In genomic region chr1:23732363-23733224, GRCh38 we compare ENCODE assay signal across 17 cellular contexts. TPM values are rescaled to one million over a fixed set of nuclear protein-coding genes. Genes with fewer than 3 reads are reported as not detected.
DNase-seq lines count a peak whose midpoint lies in the region; TF ChIP-seq lines count a peak whose summit lies in the region.
"Had no signal": no experiment of that assay in that cellular context is flagged by ENCODE, and none has a peak within 500 bp of the region (broad histone marks: within the 10 kb centered on the region; RNA-seq: fewer than 3 reads in every experiment).

No MANE protein-coding gene starts in this region.

- H3K36me3 ChIP-seq in adipocyte (ENCODE audit: control insufficient read depth, insufficient read depth, low read length, severe bottlenecking) (peaks cover 2% of the 10 kb centered on the region), testis (ENCODE audit: low read depth, missing control alignments) (no peaks in the 10 kb centered on the region), OCI-LY7 (ENCODE audit: insufficient read depth, low read length) (no peaks in the 10 kb centered on the region)

- no peak overlapping the region for H2AFZ ChIP-seq in OCI-LY7 (ENCODE audit: low read length)

- CTCF ChIA-PET in OCI-LY7 (lab: Charles Lee; ENCODE audit: unreplicated experiment), result no interaction called here

- BruUV-seq in OCI-LY7 (replicated peaks; lab: Mats Ljungman, UMichigan), result no TSS peak

- no peaks in the 10 kb centered on the region for H3K27me3 ChIP-seq in adipocyte (replicated peaks; ENCODE audit: control insufficient read depth, insufficient read depth, low read length)
- H3K27me3 ChIP-seq in testis, result no peaks in the 10 kb centered on the region

- H3K27ac ChIP-seq in testis (no peak overlapping the region), OCI-LY7 (ENCODE audit: low read depth, low read length, poor library complexity, severe bottlenecking) (no peak overlapping the region)
- H3K27ac ChIP-seq: VCaP had no signal

- TF ChIP-seq CTCF in AG10803 (conservative IDR thresholded peaks at IDR 0.05; ENCODE audit: low read length) (no peak), testis (IDR thresholded peaks at IDR 0.05) (no peak), OCI-LY7 (conservative IDR thresholded peaks at IDR 0.05; ENCODE audit: low read length) (no peak)

- H3K4me3 ChIP-seq in AG10803 (ENCODE audit: low read length) (no peak overlapping the region), adipocyte (ENCODE audit: low read length) (no peak overlapping the region), testis (no peak overlapping the region), OCI-LY7 (ENCODE audit: low read depth, low read length, poor library complexity, severe bottlenecking) (no peak overlapping the region)
- H3K4me3 ChIP-seq: lung had no signal

- TF ChIP-seq POLR2A in testis (IDR thresholded peaks at IDR 0.05), result no peak

- intact Hi-C loops in testis (cut with DNase I; ENCODE audit: low total_unique reads) (no loop called here), OCI-LY7 (cut with micrococcal nuclease; ENCODE audit: unreplicated experiment) (no loop called here)

- no peaks in the 10 kb centered on the region for H3K9me3 ChIP-seq in adipocyte (ENCODE audit: control insufficient read depth, low read length)
- no peaks in the 10 kb centered on the region for H3K9me3 ChIP-seq in testis
- H3K9me3 ChIP-seq in OCI-LY7 (ENCODE audit: low read length), result no peaks in the 10 kb centered on the region

- H3K4me1 ChIP-seq in adipocyte (ENCODE audit: control insufficient read depth, insufficient read depth, low read length), result peaks cover 24% of the 10 kb centered on the region
- H3K4me1 ChIP-seq in testis, result no peaks in the 10 kb centered on the region
- peaks cover 21% of the 10 kb centered on the region for H3K4me1 ChIP-seq in OCI-LY7 (ENCODE audit: insufficient read depth, low read length, poor library complexity, severe bottlenecking)

- H4K20me1 ChIP-seq in OCI-LY7 (ENCODE audit: insufficient read depth, low read length), result no peaks in the 10 kb centered on the region

- POLR2A ChIA-PET in OCI-LY7 (lab: Charles Lee), result interaction anchor here (1.3 kb wide), 1 partner anchor 12 kb away, joined by 3 read pairs; no protein-coding TSS in a partner anchor

- no peak overlapping the region for H3K9ac ChIP-seq in adipocyte (ENCODE audit: low read length)

- no peaks in the 10 kb centered on the region for H3K9me2 ChIP-seq in OCI-LY7 (ENCODE audit: insufficient read depth, low read length)

- WGBS in testis, 2 donors, result 95 to 99% methylated on average over 10 of the region's 10 CpGs

- no peaks in the 10 kb centered on the region for H3K79me2 ChIP-seq in OCI-LY7 (ENCODE audit: insufficient read depth, low read depth, low read length)

- no peak overlapping the region for H3K4me2 ChIP-seq in OCI-LY7 (ENCODE audit: low read length)

- DNase-seq in AG10803 (ENCODE audit: low read depth) (peak; percentile 34), HT1080 (ENCODE audit: low read depth) (peak; percentile 69), adipocyte (ENCODE audit: low read depth) (peak; percentile 25), hepatic stellate cell (ENCODE audit: low spot score) (peak; percentile 47), testis (no peak), anterior cingulate cortex (lab: John Stamatoyannopoulos, UW) (no peak), OCI-LY7 (ENCODE audit: low spot score) (no peak)
- no peak for DNase-seq in activated T-cell treated with anti-CD3 and anti-CD28 coated beads, Interleukin-2, amount 50 U/mL, for 48 hours
- DNase-seq: activated CD8-positive, alpha-beta memory T cell treated with anti-CD3 and anti-CD28 coated beads for 24 hours; AML-193; DMS 273 treated with DMSO at 0.1 percent for 48 hours; NCI-H1092 treated with DMSO at 0.1 percent for 48 hours; NCI-H2171 treated with DMSO at 0.1 percent for 48 hours; retina; stimulated activated CD4-positive, alpha-beta T cell treated with anti-CD3 and anti-CD28 coated beads, Interleukin-1b, Interleukin-23, amount 100 ng/mL, for 48 hours had no signal

RNA-seq across cellular contexts. Expression of gene ELOA, which starts 10.7 kb away (rescaled TPM):
- total RNA-seq in HT1080 (2014; rRNA removed; shearing (Covaris generic)), result 86.5 and 105 TPM in 2 replicates
- 66.9 and 73.6 TPM in 2 replicates for polyA plus RNA-seq in HT1080 (2015; cell fraction: cytosol; rRNA removed)
- 67.5 and 69.5 TPM in 2 replicates for polyA plus RNA-seq in HT1080 (2015; cell fraction: nucleus; rRNA removed)
- total RNA-seq in testis (10 to 100 TPM; 38.7 to 41.9 TPM), OCI-LY7 (2022) (35.8 and 41.0 TPM in 2 replicates)
- 51.3 TPM for polyA plus RNA-seq in testis (ENCODE audit: insufficient read depth, low read depth, low replicate concordance)
- 24.7 and 29.1 TPM in 2 replicates for total RNA-seq in OCI-LY7 (2014; rRNA removed; shearing (Covaris generic))

RNA-seq across cellular contexts. Expression of gene RPL11, which starts 41.0 kb away (rescaled TPM):
- total RNA-seq in HT1080 (2014; rRNA removed; shearing (Covaris generic)), result 2,017 and 2,289 TPM in 2 replicates
- 1,949 and 2,273 TPM in 2 replicates for polyA plus RNA-seq in HT1080 (2015; cell fraction: cytosol; rRNA removed)
- polyA plus RNA-seq in HT1080 (2015; cell fraction: nucleus; rRNA removed), result 729 and 755 TPM in 2 replicates
- total RNA-seq in testis, result 100 to 1,000 TPM; 308 to 532 TPM
- polyA plus RNA-seq in testis (ENCODE audit: insufficient read depth, low read depth, low replicate concordance), result 1,029 TPM
- 1,891 and 2,496 TPM in 2 replicates for total RNA-seq in OCI-LY7 (2014; rRNA removed; shearing (Covaris generic))
- total RNA-seq in OCI-LY7 (2022), result 1,767 and 1,774 TPM in 2 replicates

RNA-seq across cellular contexts. Expression of gene PITHD1, which starts 45.6 kb away (rescaled TPM):
- 124 and 129 TPM in 2 replicates for total RNA-seq in HT1080 (2014; rRNA removed; shearing (Covaris generic))
- 62.4 and 64.2 TPM in 2 replicates for polyA plus RNA-seq in HT1080 (2015; cell fraction: cytosol; rRNA removed)
- polyA plus RNA-seq in HT1080 (2015; cell fraction: nucleus; rRNA removed), result 39.7 and 42.5 TPM in 2 replicates
- total RNA-seq in testis, result 10 to 100 TPM; 83.7 to 89.9 TPM
- polyA plus RNA-seq in testis (ENCODE audit: insufficient read depth, low read depth, low replicate concordance), result 99.3 TPM
- total RNA-seq in OCI-LY7 (2014; rRNA removed; shearing (Covaris generic)), result 89.9 and 90.8 TPM in 2 replicates
- total RNA-seq in OCI-LY7 (2022), result 63.6 and 67.2 TPM in 2 replicates

RNA-seq across cellular contexts. Expression of gene LYPLA2, which starts 58.4 kb away (rescaled TPM):
- 165 and 186 TPM in 2 replicates for total RNA-seq in HT1080 (2014; rRNA removed; shearing (Covaris generic))
- polyA plus RNA-seq in HT1080 (2015; cell fraction: cytosol; rRNA removed), result 137 and 158 TPM in 2 replicates
- polyA plus RNA-seq in HT1080 (2015; cell fraction: nucleus; rRNA removed), result 155 TPM in 2 replicates
- total RNA-seq in testis (10 to 100 TPM; 46.5 to 47.8 TPM), OCI-LY7 (2022) (66.5 and 68.3 TPM in 2 replicates)
- polyA plus RNA-seq in testis (ENCODE audit: insufficient read depth, low read depth, low replicate concordance), result 36.1 TPM
- 65.1 and 91.2 TPM in 2 replicates for total RNA-seq in OCI-LY7 (2014; rRNA removed; shearing (Covaris generic))

Comparison
In these comparisons a context has a peak if more than half of its experiments do, and no peak if none do; other contexts are left out.
1. DNase-seq: peak in AG10803 (single experiment), HT1080 (single experiment), adipocyte (single experiment) and hepatic stellate cell (single experiment); none in activated T-cell treated with anti-CD3 and anti-CD28 coated beads, Interleukin-2, amount 50 U/mL, for 48 hours (0 of 2), testis (single experiment), anterior cingulate cortex (0 of 58) and OCI-LY7 (single experiment).